18 cellular contexts compared by ENCODE assay signal in the genomic region with DNA sequence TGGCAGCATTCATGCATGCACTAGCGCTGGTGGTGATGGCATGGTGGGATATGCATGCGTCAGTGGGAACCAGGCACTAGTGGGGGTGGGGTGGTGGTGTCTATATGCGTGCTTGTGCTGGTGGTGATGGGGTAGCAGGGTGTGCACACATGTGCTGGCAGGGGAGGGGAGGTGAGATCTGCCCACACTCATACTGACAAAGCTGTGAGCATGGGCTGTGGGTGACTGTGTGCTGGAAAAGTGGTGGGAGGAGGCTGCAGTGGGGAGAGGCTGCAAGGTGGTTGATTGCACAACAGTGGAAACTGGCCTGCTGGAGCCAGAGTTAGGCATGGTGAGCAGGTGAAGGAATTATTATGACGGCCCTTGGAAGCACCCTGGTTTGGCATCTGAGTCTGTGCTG. TPM values are rescaled to one million over a fixed set of nuclear protein-coding genes. Genes with fewer than 3 reads are reported as not detected.
DNase-seq lines count a peak whose midpoint lies in the region; ATAC-seq and TF ChIP-seq lines count a peak whose summit lies in the region.
"Had no signal": no experiment of that assay in that cellular context is flagged by ENCODE, and none has a peak within 500 bp of the region (broad histone marks: within the 10 kb centered on the region; RNA-seq: fewer than 3 reads in every experiment).

No MANE protein-coding gene starts in this region.

- peak; percentile 9 for DNase-seq in stimulated activated CD4-positive, alpha-beta T cell treated with anti-CD3 and anti-CD28 coated beads, Interleukin-15, amount 100 ng/mL, for 24 hours
- DNase-seq in stimulated activated CD4-positive, alpha-beta T cell treated with anti-CD3 and anti-CD28 coated beads, Interleukin-2, amount 100 ng/mL, for 48 hours, result no peak
- peak; percentile 3 for DNase-seq in amniotic epithelial cell (ENCODE audit: low read depth)
- DNase-seq in lower lobe of right lung, result no peak
- no peak for DNase-seq in D341Med (ENCODE audit: low spot score)
- DNase-seq in MG63, result no peak
- no peak for DNase-seq in Peyer's patch
- no peak for DNase-seq in NCI-H187 treated with DMSO at 0.1 percent for 48 hours (lab: John Stamatoyannopoulos, UW)
- DNase-seq: activated CD4-positive, alpha-beta T cell treated with anti-CD3 and anti-CD28 coated beads, Interleukin-2, amount 50 U/mL, for 1 hour; foreskin fibroblast; NCI-H1048; NCI-H2107; NCI-H526 treated with DMSO at 0.1 percent for 48 hours; PC-9; right cardiac atrium; SK-N-SH had no signal

- intact Hi-C loops in lower lobe of right lung (cut with DNase I), result no loop called here

- H3K27ac ChIP-seq in lower lobe of right lung (no peak overlapping the region), Peyer's patch (no peak overlapping the region)
- H3K27ac ChIP-seq: neutrophil, PC-9 had no signal

- H3K4me3 ChIP-seq in lower lobe of right lung (no peak overlapping the region), MG63 (no peak overlapping the region), Peyer's patch (no peak overlapping the region)
- H3K4me3 ChIP-seq: PC-9 had no signal

- H3K9me3 ChIP-seq in lower lobe of right lung, result no peaks in the 10 kb centered on the region
- no peaks in the 10 kb centered on the region for H3K9me3 ChIP-seq in MG63
- H3K9me3 ChIP-seq in Peyer's patch, result no peaks in the 10 kb centered on the region
- H3K9me3 ChIP-seq: neutrophil, SK-N-SH had no signal

- peak; percentile 11 to 34 for ATAC-seq in lower lobe of right lung
- ATAC-seq: right cardiac atrium had no signal

- TF ChIP-seq CTCF in lower lobe of right lung (IDR thresholded peaks at IDR 0.05) (no peak), Peyer's patch (IDR thresholded peaks at IDR 0.05) (no peak)

- H3K27me3 ChIP-seq in lower lobe of right lung (ENCODE audit: low read depth) (no peaks in the 10 kb centered on the region), MG63 (0 out of 2 replicates have a peak, but pooled peaks cover 3% of the 10 kb centered on the region), Peyer's patch (no peaks in the 10 kb centered on the region)

- TF ChIP-seq POLR2A in Peyer's patch (IDR thresholded peaks at IDR 0.05), result no peak

- H3K4me1 ChIP-seq in lower lobe of right lung (no peaks in the 10 kb centered on the region), Peyer's patch (no peaks in the 10 kb centered on the region)

- H3K36me3 ChIP-seq in lower lobe of right lung, result no peaks in the 10 kb centered on the region
- no peaks in the 10 kb centered on the region for H3K36me3 ChIP-seq in MG63
- H3K36me3 ChIP-seq in Peyer's patch, result no peaks in the 10 kb centered on the region
- H3K36me3 ChIP-seq: neutrophil had no signal

RNA-seq across cellular contexts. Expression of a gene that starts 31.3 kb away (rescaled TPM):
- 9.7 TPM for total RNA-seq in lower lobe of right lung
- total RNA-seq in MG63 (2014; rRNA removed; shearing (Covaris generic); ENCODE audit: low replicate concordance), result not detected in 2 replicates
- not detected for total RNA-seq in Peyer's patch
- total RNA-seq: mononuclear cell, right cardiac atrium had no signal

Comparison
In these comparisons a context has a peak if more than half of its experiments do, and no peak if none do; other contexts are left out.
1. DNase-seq: peak in stimulated activated CD4-positive, alpha-beta T cell treated with anti-CD3 and anti-CD28 coated beads, Interleukin-15, amount 100 ng/mL, for 24 hours (single experiment) and amniotic epithelial cell (single experiment); none in stimulated activated CD4-positive, alpha-beta T cell treated with anti-CD3 and anti-CD28 coated beads, Interleukin-2, amount 100 ng/mL, for 48 hours (0 of 2), lower lobe of right lung (single experiment), D341Med (single experiment), MG63 (single experiment), Peyer's patch (0 of 3) and NCI-H187 treated with DMSO at 0.1 percent for 48 hours (single experiment).
2. RNA of a gene that starts 31.3 kb away (total RNA-seq): 9.7 TPM in lower lobe of right lung (single experiment); not detected in MG63 and not detected in Peyer's patch; every median in the first group is over 10 times any median in the second.